9 cellular contexts compared by ENCODE assay signal in genomic region chr19:49678970-49679831, GRCh38. TPM values are rescaled to one million over a fixed set of nuclear protein-coding genes. Genes with fewer than 3 reads are reported as not detected.
A peak's percentile ranks its signal among the peaks of the same experiment; 100 is the strongest.
DNase-seq lines count a peak whose midpoint lies in the region; ATAC-seq and TF ChIP-seq lines count a peak whose summit lies in the region.
"Had no signal": no experiment of that assay in that cellular context is flagged by ENCODE, and none has a peak within 500 bp of the region (broad histone marks: within the 10 kb centered on the region; RNA-seq: fewer than 3 reads in every experiment).

No MANE protein-coding gene starts in this region.

- no peak for ATAC-seq in activated CD8-positive, alpha-beta memory T cell treated with anti-CD3 and anti-CD28 coated beads, Interleukin-2, amount 10 ng/mL, durations not matched to agents 7 days and 5 days
- ATAC-seq in Panc1 (no peak), HG03354 (IDR thresholded peaks at IDR 0.05; ENCODE audit: poor library complexity, severe bottlenecking, unreplicated experiment) (no peak), GM21576 (IDR thresholded peaks at IDR 0.05; ENCODE audit: unreplicated experiment) (no peak)
- no peak for ATAC-seq in stimulated activated memory B cell treated with anti-CD40 and anti-IgM and Interleukin-4, amounts not matched to agents 10 μg/mL and 1 μg/mL and 100 μg/mL, for 72 hours

- H3K4me3 ChIP-seq in Panc1 (ENCODE audit: low read depth in 2 of 2, low read length in 2 of 2) (peak overlapping the region; percentile 32 to 88), left ventricle myocardium inferior (peak overlapping the region; percentile 98)

- H3K9me3 ChIP-seq in Panc1 (ENCODE audit: control insufficient read depth, insufficient read depth, low read depth, low read length): no peaks in the 10 kb centered on the region
- no peaks in the 10 kb centered on the region for H3K9me3 ChIP-seq in left ventricle myocardium inferior (replicated peaks)

- POLR2A ChIA-PET in Panc1 (lab: Charles Lee): interaction anchor here (0.6 to 1.0 kb wide), 2 partner anchors 51 to 99 kb away, joined by 3 to 5 read pairs; no protein-coding TSS in a partner anchor

- no peaks in the 10 kb centered on the region for H3K27me3 Mint-ChIP-seq in activated CD8-positive, alpha-beta memory T cell treated with anti-CD3 and anti-CD28 coated beads, Interleukin-2, amount 10 ng/mL, durations not matched to agents 7 days and 5 days
- no peaks in the 10 kb centered on the region for H3K27me3 Mint-ChIP-seq in stimulated activated memory B cell treated with anti-CD40 and anti-IgM and Interleukin-4, amounts not matched to agents 10 μg/mL and 1 μg/mL and 100 μg/mL, for 72 hours

- peak overlapping the region; percentile 36 for H3K27ac Mint-ChIP-seq in activated CD8-positive, alpha-beta memory T cell treated with anti-CD3 and anti-CD28 coated beads, Interleukin-2, amount 10 ng/mL, durations not matched to agents 7 days and 5 days
- peak overlapping the region; percentile 96 for H3K27ac Mint-ChIP-seq in stimulated activated memory B cell treated with anti-CD40 and anti-IgM and Interleukin-4, amounts not matched to agents 10 μg/mL and 1 μg/mL and 100 μg/mL, for 72 hours

- H3K36me3 Mint-ChIP-seq in activated CD8-positive, alpha-beta memory T cell treated with anti-CD3 and anti-CD28 coated beads, Interleukin-2, amount 10 ng/mL, durations not matched to agents 7 days and 5 days: peaks cover 19% of the 10 kb centered on the region
- H3K36me3 Mint-ChIP-seq in stimulated activated memory B cell treated with anti-CD40 and anti-IgM and Interleukin-4, amounts not matched to agents 10 μg/mL and 1 μg/mL and 100 μg/mL, for 72 hours: peaks cover 28% of the 10 kb centered on the region

- in situ Hi-C loops in Panc1 (cut with HindIII; ENCODE audit: low pct_unique_long_range_greater_than_20kb, low sequenced_read_pairs): no loop called here

- H3K36me3 ChIP-seq in Panc1 (ENCODE audit: control insufficient read depth, insufficient read depth, low read length) (peaks cover 14% of the 10 kb centered on the region), left ventricle myocardium inferior (peaks cover 34% of the 10 kb centered on the region)

- H3K9me3 Mint-ChIP-seq in activated CD8-positive, alpha-beta memory T cell treated with anti-CD3 and anti-CD28 coated beads, Interleukin-2, amount 10 ng/mL, durations not matched to agents 7 days and 5 days (ENCODE audit: low read depth): no peaks in the 10 kb centered on the region
- no peaks in the 10 kb centered on the region for H3K9me3 Mint-ChIP-seq in stimulated activated memory B cell treated with anti-CD40 and anti-IgM and Interleukin-4, amounts not matched to agents 10 μg/mL and 1 μg/mL and 100 μg/mL, for 72 hours

- TF ChIP-seq CTCF in Panc1 (IDR thresholded peaks at IDR 0.05) (no peak), left ventricle myocardium inferior (IDR thresholded peaks at IDR 0.05; ENCODE audit: borderline replicate concordance) (no peak)

- BruUV-seq in Panc1 (replicated peaks; lab: Mats Ljungman, UMichigan): no TSS peak

- DNase-seq in activated CD8-positive, alpha-beta memory T cell treated with anti-CD3 and anti-CD28 coated beads, Interleukin-2, amount 10 ng/mL, durations not matched to agents 7 days and 5 days: no peak
- DNase-seq in activated CD8-positive, alpha-beta memory T cell treated with anti-CD3 and anti-CD28 coated beads, Interleukin-2, amount 50 U/mL, for 48 hours: no peak
- DNase-seq in Panc1 (ENCODE audit: low read depth, low spot score): no peak
- no peak for DNase-seq in left ventricle myocardium inferior
- DNase-seq in Ammon's horn (ENCODE audit: low spot score): no peak
- DNase-seq: occipital lobe had no signal

- H3K4me1 ChIP-seq in Panc1 (ENCODE audit: control insufficient read depth, insufficient read depth, low read length) (peaks cover 19% of the 10 kb centered on the region), left ventricle myocardium inferior (peaks cover 55% of the 10 kb centered on the region)

- intact Hi-C loops in Panc1 (cut with micrococcal nuclease; ENCODE audit: unreplicated experiment): no loop called here
- intact Hi-C loops in left ventricle myocardium inferior (cut with micrococcal nuclease): no loop called here

- no peak overlapping the region for H3K4me3 Mint-ChIP-seq in activated CD8-positive, alpha-beta memory T cell treated with anti-CD3 and anti-CD28 coated beads, Interleukin-2, amount 10 ng/mL, durations not matched to agents 7 days and 5 days
- peak overlapping the region; percentile 91 for H3K4me3 Mint-ChIP-seq in stimulated activated memory B cell treated with anti-CD40 and anti-IgM and Interleukin-4, amounts not matched to agents 10 μg/mL and 1 μg/mL and 100 μg/mL, for 72 hours

- peaks cover 40% of the 10 kb centered on the region for H3K4me1 Mint-ChIP-seq in activated CD8-positive, alpha-beta memory T cell treated with anti-CD3 and anti-CD28 coated beads, Interleukin-2, amount 10 ng/mL, durations not matched to agents 7 days and 5 days
- peaks cover 54% of the 10 kb centered on the region for H3K4me1 Mint-ChIP-seq in stimulated activated memory B cell treated with anti-CD40 and anti-IgM and Interleukin-4, amounts not matched to agents 10 μg/mL and 1 μg/mL and 100 μg/mL, for 72 hours

- CTCF ChIA-PET in activated CD8-positive, alpha-beta memory T cell treated with anti-CD3 and anti-CD28 coated beads, Interleukin-2, amount 10 ng/mL, durations not matched to agents 7 days and 5 days (lab: Charles Lee): interaction anchor here (0.6 to 7.0 kb wide), 21 partner anchors 9 to 316 kb away, joined by 3 to 68 read pairs (median 5); partner anchors contain the start of genes BCL2L12, FLT3LG, IRF3 and NOSIP
- CTCF ChIA-PET in Panc1 (lab: Charles Lee): no interaction called here

- H3K27ac ChIP-seq in Panc1 (ENCODE audit: low read length) (no peak overlapping the region), left ventricle myocardium inferior (replicated peaks) (peak overlapping the region; percentile 97)

- H3K27me3 ChIP-seq in Panc1 (ENCODE audit: control insufficient read depth, insufficient read depth, low read length): no peaks in the 10 kb centered on the region
- no peaks in the 10 kb centered on the region for H3K27me3 ChIP-seq in left ventricle myocardium inferior (ENCODE audit: low read depth)

RNA-seq across cellular contexts. Expression of gene PRMT1, which starts 2.1 kb away (rescaled TPM):
- 100 to 1,000 TPM; 145 to 257 TPM for total RNA-seq in activated CD8-positive, alpha-beta memory T cell treated with anti-CD3 and anti-CD28 coated beads, Interleukin-2, amount 10 ng/mL, durations not matched to agents 7 days and 5 days
- total RNA-seq in Panc1 (2021; ENCODE audit: unreplicated experiment): 219 TPM
- polyA plus RNA-seq in Panc1 (2012; ENCODE audit: insufficient read length): 317 TPM
- total RNA-seq in left ventricle myocardium inferior: 112 TPM

RNA-seq across cellular contexts. Expression of gene ADM5, which starts 10.2 kb away (rescaled TPM):
- total RNA-seq in activated CD8-positive, alpha-beta memory T cell treated with anti-CD3 and anti-CD28 coated beads, Interleukin-2, amount 10 ng/mL, durations not matched to agents 7 days and 5 days: 1 to 10 TPM; 2.7 to 3.5 TPM
- total RNA-seq in Panc1 (2021; ENCODE audit: unreplicated experiment): 4.7 TPM
- polyA plus RNA-seq in Panc1 (2012; ENCODE audit: insufficient read length): 2.9 TPM
- 0.49 TPM for total RNA-seq in left ventricle myocardium inferior

RNA-seq across cellular contexts. Expression of gene CPT1C, which starts 11.7 kb away (rescaled TPM):
- total RNA-seq in activated CD8-positive, alpha-beta memory T cell treated with anti-CD3 and anti-CD28 coated beads, Interleukin-2, amount 10 ng/mL, durations not matched to agents 7 days and 5 days: 1 to 10 TPM; 1.6 TPM
- total RNA-seq in Panc1 (2021; ENCODE audit: unreplicated experiment) (0.23 TPM), left ventricle myocardium inferior (2.5 TPM)
- polyA plus RNA-seq in Panc1 (2012; ENCODE audit: insufficient read length): 2.0 TPM

RNA-seq across cellular contexts. Expression of gene BCL2L12, which starts 13.5 kb away (rescaled TPM):
- 10 to 100 TPM; 90.6 to 94.5 TPM for total RNA-seq in activated CD8-positive, alpha-beta memory T cell treated with anti-CD3 and anti-CD28 coated beads, Interleukin-2, amount 10 ng/mL, durations not matched to agents 7 days and 5 days
- total RNA-seq in Panc1 (2021; ENCODE audit: unreplicated experiment): 69.6 TPM
- polyA plus RNA-seq in Panc1 (2012; ENCODE audit: insufficient read length): 59.0 TPM
- 11.4 TPM for total RNA-seq in left ventricle myocardium inferior
- total RNA-seq: occipital lobe had no signal

RNA-seq across cellular contexts. Expression of gene IRF3, which starts 13.5 kb away (rescaled TPM):
- total RNA-seq in activated CD8-positive, alpha-beta memory T cell treated with anti-CD3 and anti-CD28 coated beads, Interleukin-2, amount 10 ng/mL, durations not matched to agents 7 days and 5 days: 100 to 1,000 TPM; 159 to 170 TPM
- 109 TPM for total RNA-seq in Panc1 (2021; ENCODE audit: unreplicated experiment)
- polyA plus RNA-seq in Panc1 (2012; ENCODE audit: insufficient read length): 176 TPM
- 34.5 TPM for total RNA-seq in left ventricle myocardium inferior
